33 cellular contexts compared by ENCODE assay signal in the genomic region with DNA sequence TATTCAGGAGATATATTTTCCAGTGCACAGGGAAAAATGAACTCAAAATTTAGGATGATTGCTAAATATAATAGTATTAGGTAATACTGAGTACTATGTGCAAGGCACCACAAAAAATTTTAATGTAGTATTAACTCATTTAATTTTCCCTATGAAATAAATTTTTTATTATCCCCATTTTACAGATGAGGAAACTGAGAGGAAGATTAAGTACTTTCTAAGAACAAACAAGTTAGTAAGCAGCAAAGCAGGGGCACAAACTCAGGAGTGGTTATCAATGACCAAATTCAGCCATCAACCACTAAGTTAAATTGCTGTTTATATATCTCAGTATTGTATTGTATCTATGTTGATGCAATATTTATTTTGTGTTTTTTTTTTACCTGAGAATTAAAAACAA. TPM values are rescaled to one million over a fixed set of nuclear protein-coding genes. Genes with fewer than 3 reads are reported as not detected.
"Had no signal": no experiment of that assay in that cellular context is flagged by ENCODE, and none has a peak within 500 bp of the region (broad histone marks: within the 10 kb centered on the region; RNA-seq: fewer than 3 reads in every experiment).

No MANE protein-coding gene starts in this region.

- H3K4me1 ChIP-seq: adrenal gland, ascending aorta, body of pancreas, breast epithelium had no signal

- DNase-seq: activated effector memory CD4-positive, alpha-beta T cell treated with anti-CD3 and anti-CD28 coated beads, Interleukin-2, amount 50 U/mL, for 16 hours; activated effector memory CD4-positive, alpha-beta T cell treated with Interleukin-2 at 50 U/mL for 16 hours; activated gamma-delta T cell; activated gamma-delta T cell treated with Interleukin-2 at 50 U/mL for 16 hours; activated naive CD4-positive, alpha-beta T cell; activated naive CD4-positive, alpha-beta T cell treated with anti-CD3 and anti-CD28 coated beads for 36 hours; activated naive CD4-positive, alpha-beta T cell treated with anti-CD3 and anti-CD28 coated beads, Interleukin-2, amount 10 ng/mL, durations not matched to agents 7 days and 5 days; activated naive CD4-positive, alpha-beta T cell treated with anti-CD3 and anti-CD28 coated beads, Interleukin-2, amount 50 U/mL, for 16 hours; activated naive CD4-positive, alpha-beta T cell treated with Interleukin-2 at 50 U/mL for 16 hours; activated naive CD8-positive, alpha-beta T cell treated with anti-CD3 and anti-CD28 coated beads for 36 hours; activated naive CD8-positive, alpha-beta T cell treated with anti-CD3 and anti-CD28 coated beads, Interleukin-2, amount 10 ng/mL, durations not matched to agents 7 days and 5 days; activated naive CD8-positive, alpha-beta T cell treated with anti-CD3 and anti-CD28 coated beads, Interleukin-2, amount 50 U/mL, for 24 hours; activated T-cell treated with anti-CD3 and anti-CD28 coated beads, Interleukin-2, amount 50 U/mL, for 24 hours; activated T-cell treated with anti-CD3 and anti-CD28 coated beads, Interleukin-2, amount 50 U/mL, for 4 hours; activated T-cell treated with anti-CD3 and anti-CD28 coated beads, Interleukin-2, amount 50 U/mL, for 48 hours; activated T-cell treated with anti-CD3 and anti-CD28 coated beads, Interleukin-2, amount 50 U/mL, for 72 hours; adrenal gland; amniotic stem cell; amygdala; anterior cingulate cortex; aorta; body of pancreas; brain microvascular endothelial cell; caudate nucleus; central memory CD4-positive, alpha-beta T cell; cerebellar nuclear complex had no signal

- H3K36me3 ChIP-seq: adrenal gland, ascending aorta, brain microvascular endothelial cell, breast epithelium, cardiac muscle cell had no signal

- H3K27ac ChIP-seq: adrenal gland, ascending aorta, body of pancreas, brain microvascular endothelial cell, breast epithelium, cardiac muscle cell had no signal

- H3K9me3 ChIP-seq: adrenal gland, ascending aorta, body of pancreas, breast epithelium had no signal

- H3K27me3 ChIP-seq: adrenal gland, ascending aorta, body of pancreas, brain microvascular endothelial cell, breast epithelium, cardiac muscle cell had no signal

- H3K4me3 ChIP-seq: adrenal gland, ascending aorta, body of pancreas, breast epithelium, cardiac muscle cell had no signal

- FAIRE-seq: bronchial epithelial cell had no signal

- ATAC-seq: activated naive CD4-positive, alpha-beta T cell treated with anti-CD3 and anti-CD28 coated beads, Interleukin-2, amount 50 U/mL, for 72 hours; activated naive CD8-positive, alpha-beta T cell treated with anti-CD3 and anti-CD28 coated beads, Interleukin-2, amount 50 U/mL, for 24 hours; activated T-cell treated with anti-CD3 and anti-CD28 coated beads, Interleukin-2, amount 50 U/mL, for 4 hours; activated T-cell treated with anti-CD3 and anti-CD28 coated beads, Interleukin-2, amount 50 U/mL, for 72 hours; activated T-helper 17 cell treated with anti-CD3 and anti-CD28 coated beads, Interleukin-2, amount 50 U/mL, for 72 hours; body of pancreas had no signal

RNA-seq across cellular contexts. Expression of a gene that starts 14.2 kb away (rescaled TPM):
- polyA plus RNA-seq: adipose tissue had no signal

RNA-seq across cellular contexts. Expression of a gene that starts 45.2 kb away (rescaled TPM):
- total RNA-seq: ascending aorta had no signal
